Comparison of ENCODE assay signal across 8 cellular contexts in the genomic region with DNA sequence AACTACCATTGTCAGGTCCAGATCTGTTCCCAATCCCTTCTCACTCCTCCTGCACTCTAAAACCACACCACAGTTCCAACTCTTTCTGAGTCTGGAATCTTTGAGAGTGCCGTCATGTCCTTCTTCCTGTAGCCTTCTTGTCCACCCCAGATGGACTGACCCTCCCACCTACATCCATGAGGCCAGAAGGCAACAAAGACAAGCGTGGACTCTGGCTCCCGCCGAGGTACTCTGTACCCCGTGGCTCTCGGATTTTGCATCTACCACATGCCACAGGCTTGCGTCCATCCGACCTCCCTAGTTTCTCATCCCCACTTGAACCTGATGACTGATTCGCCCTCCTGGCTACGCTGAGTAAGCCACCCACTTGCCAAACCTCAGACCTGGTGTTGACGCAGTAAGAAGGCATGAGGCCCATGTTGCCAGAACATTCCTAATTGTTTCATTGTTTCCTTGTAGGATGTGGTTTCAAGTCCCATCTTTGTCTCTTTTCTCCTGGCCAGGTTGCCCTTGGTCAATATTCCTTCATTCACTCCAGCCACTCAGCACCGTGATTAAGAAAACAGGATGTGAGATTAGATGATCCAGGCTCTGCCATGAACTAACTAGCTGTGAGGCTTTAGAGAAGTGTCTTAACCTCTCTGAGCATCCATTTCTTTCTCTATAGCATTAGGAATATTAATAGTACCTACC. TPM values are rescaled to one million over a fixed set of nuclear protein-coding genes. Genes with fewer than 3 reads are reported as not detected.
DNase-seq lines count a peak whose midpoint lies in the region; ATAC-seq and TF ChIP-seq lines count a peak whose summit lies in the region.

No MANE protein-coding gene starts in this region.

- H3K27me3 Mint-ChIP-seq in WTC11 (ENCODE audit: low read depth), result no peaks in the 10 kb centered on the region; the same call in none of the 2 replicates
- no peaks in the 10 kb centered on the region for H3K27me3 Mint-ChIP-seq in stimulated activated memory B cell treated with anti-CD40 and anti-IgM and Interleukin-4, amounts not matched to agents 10 μg/mL and 1 μg/mL and 100 μg/mL, for 72 hours
- H3K27me3 Mint-ChIP-seq in CD4-positive, alpha-beta T cell, result no peaks in the 10 kb centered on the region

- H2AFZ ChIP-seq in HCT116 (ENCODE audit: low read depth, low read length, poor library complexity, severe bottlenecking), result peak overlapping the region; percentile 3

- no peaks in the 10 kb centered on the region for H3K36me3 ChIP-seq in HCT116 (ENCODE audit: control insufficient read depth in 1 of 2, insufficient read depth in 2 of 2, low read length in 2 of 2)
- no peaks in the 10 kb centered on the region for H3K36me3 ChIP-seq in right atrium auricular region

- DNase-seq in HCT116 (ENCODE audit: low read depth, low spot score) (peak; percentile 57), WTC11 (ENCODE audit: low spot score) (no peak), right atrium auricular region (ENCODE audit: low spot score) (no peak), SKM-1 treated with dmso at 0.1 percent for 144 hours (lab: John Stamatoyannopoulos, UW; ENCODE audit: unreplicated experiment) (no peak)
- DNase-seq in CD4-positive, alpha-beta T cell, result no peak
- DNase-seq in effector CD4-positive, alpha-beta T cell, result no peak

- BruUV-seq in HCT116 (replicated peaks; lab: Mats Ljungman, UMichigan), result no TSS peak

- H3K27ac ChIP-seq in HCT116 (ENCODE audit: low read depth, low read length), result peak overlapping the region; percentile 89
- H3K27ac ChIP-seq in right atrium auricular region, result peak overlapping the region; percentile 90 to 91
- no peak overlapping the region for H3K27ac ChIP-seq in CD4-positive, alpha-beta T cell (ENCODE audit: low read depth, low read length)

- RAD21 ChIA-PET in HCT116 (lab: Charles Lee; ENCODE audit: low non-redundant PET in 1 of 2, low total read pairs in 2 of 2, uncharacterized antibody in 2 of 2, unreplicated experiment in 2 of 2), result no interaction called here

- POLR2A ChIA-PET in HCT116 (lab: Charles Lee), result interaction anchor here (2.4 kb wide), 1 partner anchor 87 kb away, joined by 5 read pairs; no protein-coding TSS in a partner anchor
- POLR2A ChIA-PET in WTC11 (lab: Charles Lee), result no interaction called here
- POLR2A ChIA-PET in CD4-positive, alpha-beta T cell (lab: Charles Lee), result interaction anchor here (1.0 kb wide), 1 partner anchor 56 kb away, joined by 5 read pairs; no protein-coding TSS in a partner anchor

- TF ChIP-seq RAD21 in HCT116 (IDR thresholded peaks at IDR 0.05; ENCODE audit: low read depth), result no peak

- TF ChIP-seq POLR2A in HCT116 (IDR thresholded peaks at IDR 0.05; ENCODE audit: borderline replicate concordance, extremely low read depth, insufficient read depth, insufficient read length), result no peak

- peaks cover 10% of the 10 kb centered on the region; the same call in 1 of the 2 replicates for H3K36me3 Mint-ChIP-seq in WTC11
- H3K36me3 Mint-ChIP-seq in stimulated activated memory B cell treated with anti-CD40 and anti-IgM and Interleukin-4, amounts not matched to agents 10 μg/mL and 1 μg/mL and 100 μg/mL, for 72 hours, result no peaks in the 10 kb centered on the region
- H3K36me3 Mint-ChIP-seq in CD4-positive, alpha-beta T cell (ENCODE audit: low read depth), result no peaks in the 10 kb centered on the region

- CTCF ChIA-PET in HCT116 (lab: Charles Lee) (interaction anchor here (0.7 to 1.4 kb wide), 3 partner anchors 85 to 93 kb away, joined by 3 to 5 read pairs (median 3); no protein-coding TSS in a partner anchor), WTC11 (lab: Charles Lee) (interaction anchor here (0.8 to 1.5 kb wide), 5 partner anchors 55 to 87 kb away, joined by 4 to 5 read pairs (median 5); no protein-coding TSS in a partner anchor)
- CTCF ChIA-PET in CD4-positive, alpha-beta T cell (lab: Charles Lee), result interaction anchor here (0.6 to 1.7 kb wide), 3 partner anchors 74 to 85 kb away, joined by 3 to 7 read pairs (median 5); no protein-coding TSS in a partner anchor

- H3K27ac Mint-ChIP-seq in WTC11, result 0 out of 2 replicates have a peak overlapping the region, but pooled peaks have one; percentile 39
- peak overlapping the region; percentile 90 for H3K27ac Mint-ChIP-seq in stimulated activated memory B cell treated with anti-CD40 and anti-IgM and Interleukin-4, amounts not matched to agents 10 μg/mL and 1 μg/mL and 100 μg/mL, for 72 hours
- no peak overlapping the region for H3K27ac Mint-ChIP-seq in CD4-positive, alpha-beta T cell

- H3K79me2 ChIP-seq in HCT116 (ENCODE audit: insufficient read depth, low read length), result no peaks in the 10 kb centered on the region

- H3K4me2 ChIP-seq in HCT116 (ENCODE audit: low read length), result peak overlapping the region; percentile 71

- H3K4me3 ChIP-seq in HCT116 (replicated peaks in 1 of 2; ENCODE audit: low read depth in 1 of 2, low read length in 2 of 2), result peak overlapping the region in 1 of 2 experiments; percentile 45; a peak in 2 of 4 replicates
- no peak overlapping the region for H3K4me3 ChIP-seq in right atrium auricular region

- H4K20me1 ChIP-seq in HCT116 (ENCODE audit: insufficient read depth), result no peaks in the 10 kb centered on the region

- TF ChIP-seq CTCF in HCT116 (IDR thresholded peaks at IDR 0.05 in 2 of 3, conservative IDR thresholded peaks at IDR 0.05 in 1 of 3; ENCODE audit: borderline replicate concordance in 1 of 3, insufficient read depth in 1 of 3, low read depth in 2 of 3, low read length in 2 of 3) (no peak; a peak in 1 of 6 replicates), WTC11 (IDR thresholded peaks at IDR 0.05) (no peak), right atrium auricular region (IDR thresholded peaks at IDR 0.05) (no peak)
- TF ChIP-seq CTCF in CD4-positive, alpha-beta T cell (IDR thresholded peaks at IDR 0.05), result no peak

- H3K9me3 ChIP-seq in HCT116 (ENCODE audit: control insufficient read depth in 1 of 2, insufficient read depth in 1 of 2, low read depth in 1 of 2, low read length in 2 of 2) (no peaks in the 10 kb centered on the region), right atrium auricular region (peaks cover 0 to 10% of the 10 kb centered on the region in 2 donors)
- H3K9me3 ChIP-seq in CD4-positive, alpha-beta T cell (ENCODE audit: control insufficient read depth, low read length), result no peaks in the 10 kb centered on the region

- ATAC-seq in HCT116 (no peak), WTC11 (no peak), HG02885 (IDR thresholded peaks at IDR 0.05; ENCODE audit: poor library complexity, unreplicated experiment) (no peak)
- ATAC-seq in stimulated activated memory B cell treated with anti-CD40 and anti-IgM and Interleukin-4, amounts not matched to agents 10 μg/mL and 1 μg/mL and 100 μg/mL, for 72 hours, result no peak
- ATAC-seq in CD4-positive, alpha-beta T cell (ENCODE audit: poor library complexity), result no peak

- no peaks in the 10 kb centered on the region for H3K9me2 ChIP-seq in HCT116 (ENCODE audit: insufficient read depth)

- H3K4me1 ChIP-seq in HCT116 (ENCODE audit: control insufficient read depth in 1 of 2, insufficient read depth in 2 of 2, low read length in 2 of 2) (peaks cover 42 to 50% of the 10 kb centered on the region in 2 experiments), right atrium auricular region (peaks cover 0 to 41% of the 10 kb centered on the region in 2 donors)

- H3K4me3 Mint-ChIP-seq in WTC11, result no peak overlapping the region
- H3K4me3 Mint-ChIP-seq in stimulated activated memory B cell treated with anti-CD40 and anti-IgM and Interleukin-4, amounts not matched to agents 10 μg/mL and 1 μg/mL and 100 μg/mL, for 72 hours, result no peak overlapping the region
- no peak overlapping the region for H3K4me3 Mint-ChIP-seq in CD4-positive, alpha-beta T cell

- H3K9me3 Mint-ChIP-seq in WTC11, result peaks cover 29% of the 10 kb centered on the region
- no peaks in the 10 kb centered on the region for H3K9me3 Mint-ChIP-seq in stimulated activated memory B cell treated with anti-CD40 and anti-IgM and Interleukin-4, amounts not matched to agents 10 μg/mL and 1 μg/mL and 100 μg/mL, for 72 hours
- H3K9me3 Mint-ChIP-seq in CD4-positive, alpha-beta T cell, result no peaks in the 10 kb centered on the region

- intact Hi-C loops in HCT116 (cut with micrococcal nuclease), result loop anchor here (5.0 kb wide), 2 partner anchors 370 to 510 kb away; a partner anchor contains a TSS
- intact Hi-C loops in CD4-positive, alpha-beta T cell (cut with DNase I, micrococcal nuclease), result loop anchor here in 1 of 2 experiments (5.0 kb wide), 1 partner anchor 55 kb away; no protein-coding TSS in a partner anchor

- H3K27me3 ChIP-seq in HCT116 (ENCODE audit: insufficient read depth, low read length) (no peaks in the 10 kb centered on the region), right atrium auricular region (no peaks in the 10 kb centered on the region)
- H3K27me3 ChIP-seq in CD4-positive, alpha-beta T cell (ENCODE audit: control insufficient read depth, insufficient read depth, low read length), result no peaks in the 10 kb centered on the region

- peaks cover 47% of the 10 kb centered on the region for H3K4me1 Mint-ChIP-seq in WTC11
- H3K4me1 Mint-ChIP-seq in stimulated activated memory B cell treated with anti-CD40 and anti-IgM and Interleukin-4, amounts not matched to agents 10 μg/mL and 1 μg/mL and 100 μg/mL, for 72 hours, result peaks cover 56% of the 10 kb centered on the region
- H3K4me1 Mint-ChIP-seq in CD4-positive, alpha-beta T cell (ENCODE audit: low read depth), result peaks cover 8% of the 10 kb centered on the region

- H3K9ac ChIP-seq in HCT116 (ENCODE audit: low read length), result peak overlapping the region; percentile 57

TF ChIP-seq in HCT116, 20 proteins besides CTCF, POLR2A, EP300 and RAD21 (continues in another document):
- TF ChIP-seq SRF (IDR thresholded peaks at IDR 0.05; ENCODE audit: low read depth), result no peak
- no peak for TF ChIP-seq ELF1 (IDR thresholded peaks at IDR 0.05; ENCODE audit: borderline replicate concordance, low read depth)
- TF ChIP-seq YY1 (IDR thresholded peaks at IDR 0.05; ENCODE audit: extremely low read depth, insufficient replicate concordance, low read depth, low read length), result no peak
- no peak for TF ChIP-seq CEBPB (IDR thresholded peaks at IDR 0.05; ENCODE audit: low read depth)
- peak; percentile 49 for TF ChIP-seq EGR1 (IDR thresholded peaks at IDR 0.05; ENCODE audit: low read depth)

TF ChIP-seq in WTC11, 78 proteins besides CTCF, POLR2A, EP300 and RAD21 (continues in another document):
- no peak for TF ChIP-seq JUN (CRISPR knock-in tag; IDR thresholded peaks at IDR 0.05)
- TF ChIP-seq, protein P1, sequence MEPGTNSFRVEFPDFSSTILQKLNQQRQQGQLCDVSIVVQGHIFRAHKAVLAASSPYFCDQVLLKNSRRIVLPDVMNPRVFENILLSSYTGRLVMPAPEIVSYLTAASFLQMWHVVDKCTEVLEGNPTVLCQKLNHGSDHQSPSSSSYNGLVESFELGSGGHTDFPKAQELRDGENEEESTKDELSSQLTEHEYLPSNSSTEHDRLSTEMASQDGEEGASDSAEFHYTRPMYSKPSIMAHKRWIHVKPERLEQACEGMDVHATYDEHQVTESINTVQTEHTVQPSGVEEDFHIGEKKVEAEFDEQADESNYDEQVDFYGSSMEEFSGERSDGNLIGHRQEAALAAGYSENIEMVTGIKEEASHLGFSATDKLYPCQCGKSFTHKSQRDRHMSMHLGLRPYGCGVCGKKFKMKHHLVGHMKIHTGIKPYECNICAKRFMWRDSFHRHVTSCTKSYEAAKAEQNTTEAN (CRISPR knock-in tag; IDR thresholded peaks at IDR 0.05), result no peak

RNA-seq across cellular contexts. Expression of a gene that starts 1.1 kb away (rescaled TPM):
- total RNA-seq in HCT116 (2021; ENCODE audit: unreplicated experiment), result 33.5 TPM
- 11.1 and 15.2 TPM in 2 replicates for polyA plus RNA-seq in HCT116 (2012)
- total RNA-seq in WTC11 (2021), result 10.5 to 12.3 TPM (median 11.6 TPM) in 3 replicates
- 100 to 1,000 TPM; 120 to 127 TPM for total RNA-seq in right atrium auricular region
- 10 to 100 TPM; 21.8 to 22.0 TPM for total RNA-seq in CD4-positive, alpha-beta T cell
